ENCODE assay signal across 8 cellular contexts in the genomic region with DNA sequence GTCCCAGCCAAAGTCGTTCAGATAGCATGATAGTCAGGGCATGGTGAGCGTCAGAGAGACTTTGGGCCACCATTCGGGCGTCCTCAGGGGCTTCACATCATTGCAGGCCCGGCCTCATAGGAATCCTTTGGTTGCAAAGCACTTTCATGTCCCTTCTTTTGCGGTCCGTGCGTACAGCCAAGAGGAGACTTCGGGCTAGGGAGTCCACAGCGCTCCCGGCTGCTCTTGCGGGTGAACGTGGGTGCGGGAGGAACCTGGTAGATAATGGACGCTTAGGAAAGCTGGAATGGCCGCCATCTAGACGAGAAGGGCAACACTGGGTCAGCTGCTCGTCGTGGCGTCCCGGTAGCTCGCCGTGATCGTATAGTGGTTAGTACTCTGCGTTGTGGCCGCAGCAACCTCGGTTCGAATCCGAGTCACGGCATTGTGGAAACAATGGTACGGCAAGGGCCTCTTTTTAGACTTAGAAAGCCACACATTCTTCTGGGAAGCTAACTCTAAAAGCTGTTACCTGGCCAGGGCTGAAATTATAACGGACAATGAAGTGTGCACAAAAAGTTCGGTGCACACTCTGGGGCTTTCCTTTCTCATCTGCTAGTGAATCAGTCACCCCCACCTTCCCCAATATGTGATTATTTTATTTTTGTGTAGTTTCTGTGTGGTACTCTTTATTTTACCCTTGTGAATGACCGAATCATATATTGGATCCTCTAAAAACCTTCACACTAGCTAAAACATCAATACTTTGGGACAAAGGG. TPM values are rescaled to one million over a fixed set of nuclear protein-coding genes. Genes with fewer than 3 reads are reported as not detected.
A peak's percentile ranks its signal among the peaks of the same experiment; 100 is the strongest.
DNase-seq lines count a peak whose midpoint lies in the region; ATAC-seq and TF ChIP-seq lines count a peak whose summit lies in the region.

No MANE protein-coding gene starts in this region.

- H2AFZ ChIP-seq in mammary epithelial cell (ENCODE audit: low read depth, low read length): peak overlapping the region; percentile 97

- ATAC-seq in HG02588 (IDR thresholded peaks at IDR 0.05; ENCODE audit: unreplicated experiment) (peak; percentile 10), HG03457 (IDR thresholded peaks at IDR 0.05; ENCODE audit: unreplicated experiment) (no peak)

- H3K36me3 ChIP-seq in WERI-Rb-1: no peaks in the 10 kb centered on the region
- H3K36me3 ChIP-seq in mammary epithelial cell (ENCODE audit: insufficient read depth, low read length): no peaks in the 10 kb centered on the region
- H3K36me3 ChIP-seq in spleen: no peaks in the 10 kb centered on the region

- no peak for TF ChIP-seq CTCF in WERI-Rb-1 (IDR thresholded peaks at IDR 0.05; ENCODE audit: low read depth, low read length)
- TF ChIP-seq CTCF in mammary epithelial cell (conservative IDR thresholded peaks at IDR 0.05 in 1 of 2, IDR thresholded peaks at IDR 0.05 in 1 of 2; ENCODE audit: extremely low read depth in 1 of 2, insufficient read depth in 1 of 2, low read depth in 1 of 2, low read length in 2 of 2): no peak
- no peak for TF ChIP-seq CTCF in spleen (IDR thresholded peaks at IDR 0.05 in 8 of 11, conservative IDR thresholded peaks at IDR 0.05 in 3 of 11)

- H3K27me3 ChIP-seq in WERI-Rb-1 (ENCODE audit: insufficient read depth, low read depth, severe bottlenecking) (no peaks in the 10 kb centered on the region), mammary epithelial cell (ENCODE audit: insufficient read depth, low read length) (no peaks in the 10 kb centered on the region), spleen (replicated peaks in 1 of 7) (no peaks in the 10 kb centered on the region)

- no peak for TF ChIP-seq POLR2A in spleen (IDR thresholded peaks at IDR 0.05)

- H3K4me1 ChIP-seq in mammary epithelial cell (ENCODE audit: insufficient read depth, low read length): peaks cover 16% of the 10 kb centered on the region
- H3K4me1 ChIP-seq in spleen: peaks cover 0 to 44% (median 16%) of the 10 kb centered on the region in 6 donors

- in situ Hi-C loops in mammary epithelial cell (cut with MboI; ENCODE audit: low sequenced_read_pairs in 2 of 2): loop anchor here in 1 of 2 donors (5.0 to 10.0 kb wide), 2 partner anchors 76 to 201 kb away; a partner anchor contains a TSS

- no peaks in the 10 kb centered on the region for H4K20me1 ChIP-seq in mammary epithelial cell (ENCODE audit: insufficient read depth, low read length)

- peak overlapping the region; percentile 67 for H3K27ac ChIP-seq in WERI-Rb-1
- peak overlapping the region; percentile 65 for H3K27ac ChIP-seq in mammary epithelial cell (ENCODE audit: insufficient read depth, low read depth, low read length)
- H3K27ac ChIP-seq in spleen: peak overlapping the region; percentile 85 to 99 (median 96)

- H3K79me2 ChIP-seq in mammary epithelial cell (ENCODE audit: insufficient read depth, low read length): no peaks in the 10 kb centered on the region

- intact Hi-C loops in mammary epithelial cell (cut with micrococcal nuclease) (loop anchor here (1.0 to 5.0 kb wide), 5 partner anchors 75 to 431 kb away; a partner anchor contains a TSS), spleen (cut with DNase I; ENCODE audit: low total_unique reads) (no loop called here)

- H3K4me2 ChIP-seq in mammary epithelial cell (ENCODE audit: insufficient read depth, low read depth, low read length): peak overlapping the region; percentile 78

- dilution Hi-C loops in mammary epithelial cell (cut with HindIII; ENCODE audit: low sequenced_read_pairs): loop anchor here (5.0 to 10.0 kb wide), 2 partner anchors 81 to 174 kb away; a partner anchor contains a TSS

- BruUV-seq in mammary epithelial cell (replicated peaks; lab: Mats Ljungman, UMichigan): no TSS peak

- H3K9me3 ChIP-seq in WERI-Rb-1 (ENCODE audit: severe bottlenecking): no peaks in the 10 kb centered on the region
- H3K9me3 ChIP-seq in mammary epithelial cell (replicated peaks; ENCODE audit: insufficient read depth, low read length): no peaks in the 10 kb centered on the region
- H3K9me3 ChIP-seq in spleen: no peaks in the 10 kb centered on the region

- H3K4me3 ChIP-seq in WERI-Rb-1 (ENCODE audit: low read depth, low read length) (peak overlapping the region; percentile 83), mammary epithelial cell (replicated peaks in 1 of 3; ENCODE audit: insufficient read depth in 1 of 3, low read depth in 2 of 3, low read length in 3 of 3) (peak overlapping the region; percentile 57 to 71 (median 69)), spleen (peak overlapping the region; percentile 12 to 82 (median 63))

- WGBS in mammary epithelial cell (ENCODE audit: low coverage, missing lambda C conversion rate): 8% methylated on average over 27 of the region's 34 CpGs
- 3 to 5% (median 3%) methylated on average over 34 of the region's 34 CpGs for WGBS in spleen, 5 donors

- peak overlapping the region; percentile 79 for H3K9ac ChIP-seq in mammary epithelial cell (ENCODE audit: insufficient read depth, low read length)

- CTCF ChIA-PET in mammary epithelial cell (lab: Charles Lee; ENCODE audit: low non-redundant PET): interaction anchor here (0.6 to 1.5 kb wide), 2 partner anchors 38 to 74 kb away, joined by 7 read pairs; no protein-coding TSS in a partner anchor

- DNase-seq in D341Med (ENCODE audit: low spot score): peak; percentile 67
- DNase-seq in NCI-H2171 (lab: John Stamatoyannopoulos, UW): peak; percentile 42
- DNase-seq in WERI-Rb-1: peak; percentile 69
- DNase-seq in mammary epithelial cell: peak; percentile 86
- DNase-seq in iris pigment epithelial cell (ENCODE audit: low read depth): peak; percentile 77
- peak; percentile 93 for DNase-seq in spleen

RNA-seq across cellular contexts. Expression of a gene that starts 13.2 kb away (rescaled TPM):
- 1 to 10 TPM in 1 of 2 donors, under 1 TPM in 1; 0.50 to 1.3 TPM for total RNA-seq in mammary epithelial cell
- 1.0 TPM for polyA plus RNA-seq in mammary epithelial cell
- polyA minus RNA-seq in mammary epithelial cell: not detected
- total RNA-seq in spleen: 1 to 10 TPM; 5.1 to 8.8 (median 5.8) TPM
- polyA plus RNA-seq in spleen: 1 to 10 TPM; 1.9 to 4.3 (median 2.4) TPM

RNA-seq across cellular contexts. Expression of a gene that starts 51.1 kb away (rescaled TPM):
- total RNA-seq in mammary epithelial cell: not detected
- not detected for polyA plus RNA-seq in mammary epithelial cell
- not detected for polyA minus RNA-seq in mammary epithelial cell
- total RNA-seq in spleen: not detected
- not detected for polyA plus RNA-seq in spleen

Comparison
In these comparisons a context has a peak if more than half of its experiments do, and no peak if none do; other contexts are left out.
1. DNase-seq: peak in every context shown above with its lines; median percentile 93 in spleen; 86 in mammary epithelial cell; 77 in iris pigment epithelial cell; 69 in WERI-Rb-1; 67 in D341Med; 42 in NCI-H2171.